8 cellular contexts compared by ENCODE assay signal in the genomic region with DNA sequence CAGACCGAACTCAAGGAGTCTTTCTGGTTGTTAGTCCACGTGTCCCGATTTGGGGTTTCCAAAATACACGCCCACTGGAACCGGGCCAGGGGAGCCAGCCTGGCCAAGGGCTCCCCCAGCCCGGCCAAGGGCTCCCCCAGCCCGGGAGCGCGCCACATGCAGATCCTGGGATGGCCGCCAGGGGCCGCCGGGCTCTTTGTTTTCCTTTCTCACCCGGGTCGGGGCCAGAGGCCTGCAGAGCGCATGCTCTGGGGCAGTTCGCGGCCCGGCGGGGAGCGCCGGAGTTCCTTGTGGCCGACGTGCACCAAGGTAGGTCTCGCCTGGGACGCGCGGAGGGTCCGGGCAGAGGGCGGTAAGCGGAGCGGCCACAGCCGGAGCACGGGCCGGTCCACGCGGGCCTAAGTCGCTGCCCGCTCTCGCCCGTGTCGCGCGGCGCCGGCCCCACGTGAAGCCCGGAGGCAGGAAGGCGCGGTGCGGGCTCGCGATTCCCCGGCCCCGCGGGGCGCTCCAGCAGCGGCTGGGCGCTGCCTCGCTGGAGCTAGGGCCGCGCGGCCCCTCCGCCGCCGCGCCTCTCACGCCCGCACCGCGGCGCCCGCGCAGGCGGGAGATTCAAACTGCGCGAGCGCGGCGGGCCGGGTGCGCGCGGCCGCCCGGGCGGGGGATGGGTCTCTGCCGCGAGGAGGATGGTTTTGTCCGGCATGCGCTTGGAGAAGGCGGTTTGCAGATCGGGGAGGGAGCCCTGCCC. TPM values are rescaled to one million over a fixed set of nuclear protein-coding genes. Genes with fewer than 3 reads are reported as not detected.
A peak's percentile ranks its signal among the peaks of the same experiment; 100 is the strongest.
DNase-seq lines count a peak whose midpoint lies in the region; ATAC-seq and TF ChIP-seq lines count a peak whose summit lies in the region.

No MANE protein-coding gene starts in this region.

- peak; percentile 80 for ATAC-seq in HG03432 (IDR thresholded peaks at IDR 0.05; ENCODE audit: unreplicated experiment)

- peak overlapping the region; percentile 41 for H3K4me3 ChIP-seq in lower leg skin (ENCODE audit: low read depth, poor library complexity, severe bottlenecking)

- DNase-seq in C1 segment of cervical spinal cord (lab: John Stamatoyannopoulos, UW) = peak; percentile 47 to 91 (median 78)
- DNase-seq in NCI-H524 (lab: John Stamatoyannopoulos, UW) = peak; percentile 77 to 88
- DNase-seq in activated CD4-positive, alpha-beta T cell treated with anti-CD3 and anti-CD28 coated beads, Interleukin-2, amount 50 U/mL, for 1 hour = peak; percentile 87
- DNase-seq in dermis blood vessel endothelial cell = peak; percentile 92
- DNase-seq in lower leg skin (ENCODE audit: low spot score in 2 of 2) = peak; percentile 86 to 97
- peak; percentile 84 to 89 for DNase-seq in stimulated activated CD4-positive, alpha-beta T cell treated with anti-CD3 and anti-CD28 coated beads, Interleukin-4, amount 100 ng/mL, for 4 hours

- 0 to 4% methylated on average over 15 of the region's 92 CpGs for WGBS in lower leg skin, 2 donors

- TF ChIP-seq CTCF in lower leg skin (IDR thresholded peaks at IDR 0.05) = peak in 1 of 3 donors; percentile 86

- peak; percentile 76 for TF ChIP-seq POLR2A in GM19193 (IDR thresholded peaks at IDR 0.05; ENCODE audit: extremely low read depth, insufficient read depth, insufficient read length)
- TF ChIP-seq POLR2A in lower leg skin (IDR thresholded peaks at IDR 0.05) = no peak

- intact Hi-C loops in lower leg skin (cut with DNase I; ENCODE audit: low total_unique reads) = no loop called here

RNA-seq across cellular contexts. Expression of a gene that starts 12.3 kb away (rescaled TPM):
- 54.5 and 99.4 TPM in 2 replicates for total RNA-seq in dermis blood vessel endothelial cell
- total RNA-seq in lower leg skin = 10 to 100 TPM; 14.7 to 18.3 (median 15.2) TPM

RNA-seq across cellular contexts. Expression of a gene that starts 34.7 kb away (rescaled TPM):
- total RNA-seq in dermis blood vessel endothelial cell (20.6 and 28.2 TPM in 2 replicates), lower leg skin (10 to 100 TPM; 11.8 to 24.9 (median 19.3) TPM)

Comparison
In these comparisons a context has a peak if more than half of its experiments do, and no peak if none do; other contexts are left out.
1. Peak in every context shown above with its lines: DNase-seq, ATAC-seq and H3K4me3 ChIP-seq.